In the genomic region with DNA sequence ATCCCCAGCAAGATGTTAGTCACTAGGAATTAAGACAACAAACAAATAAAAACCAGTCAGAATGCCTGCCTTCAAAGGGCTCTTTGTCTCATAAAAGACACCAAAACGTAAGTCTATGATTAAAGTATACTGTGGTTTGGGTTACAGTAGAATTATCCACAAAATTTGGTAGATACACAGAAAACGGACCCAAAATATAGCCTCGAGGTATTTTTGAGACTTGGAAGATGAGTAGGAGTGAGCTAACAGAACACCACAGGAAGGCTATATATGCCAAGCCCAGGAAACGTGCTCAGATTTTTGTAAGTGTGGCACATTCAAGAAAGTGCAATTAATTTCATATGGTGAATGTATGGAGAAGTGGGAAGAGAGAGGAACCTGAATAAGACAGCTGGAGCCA, we compare ENCODE assay signal across 23 cellular contexts.
"Had no signal": no experiment of that assay in that cellular context is flagged by ENCODE, and none has a peak within 500 bp of the region (broad histone marks: within the 10 kb centered on the region; RNA-seq: fewer than 3 reads in every experiment).

No MANE protein-coding gene starts in this region.

- DNase-seq: dermis blood vessel endothelial cell; effector memory CD4-positive, alpha-beta T cell; gastrocnemius medialis; head of caudate nucleus; left cardiac atrium; left lung; mesenchymal stem cell; mucosa of descending colon; naive B cell; stimulated activated CD4-positive, alpha-beta T cell treated with anti-CD3 and anti-CD28 coated beads, Interleukin-2, amount 100 ng/mL, for 24 hours; stimulated activated CD4-positive, alpha-beta T cell treated with anti-CD3 and anti-CD28 coated beads, Interleukin-4, amount 100 ng/mL, for 4 hours; stimulated activated naive CD8-positive, alpha-beta T cell treated with anti-CD3 and anti-CD28 coated beads, Interleukin-15, Interleukin-2, amounts not matched to agents 100 U/mL and 50 U/mL, for 24 hours; substantia nigra; testis; tibial artery had no signal

- H3K4me3 ChIP-seq: coronary artery, gastrocnemius medialis, hepatocyte, left lung, mucosa of descending colon, right atrium auricular region, testis, tibial artery had no signal

- ATAC-seq: gastrocnemius medialis; left cardiac atrium; left lung; mucosa of descending colon; natural killer cell treated with Interleukin-12 subunit alpha and Interleukin-12 subunit beta and Interleukin-15 and Interleukin-18, amount 100 ng/mL, for 72 hours; sciatic nerve; stimulated activated memory B cell treated with anti-CD40 and anti-IgM and Interleukin-4, amounts not matched to agents 10 μg/mL and 1 μg/mL and 100 μg/mL, for 72 hours; stimulated activated naive CD8-positive, alpha-beta T cell treated with anti-CD3 and anti-CD28 coated beads, Interleukin-15, Interleukin-2, amounts not matched to agents 100 U/mL and 50 U/mL, for 24 hours had no signal

- H3K9me3 ChIP-seq: gastrocnemius medialis, mucosa of descending colon, neutrophil, right atrium auricular region, testis had no signal

- H3K27me3 ChIP-seq: gastrocnemius medialis, hepatocyte, left lung, neutrophil, right atrium auricular region, testis, tibial artery had no signal

- H3K36me3 ChIP-seq: gastrocnemius medialis, left lung, neutrophil, right atrium auricular region, tibial artery had no signal

- H3K27ac ChIP-seq: coronary artery, gastrocnemius medialis, hepatocyte, left lung, neutrophil, parathyroid adenoma, right atrium auricular region, testis, tibial artery had no signal

- H3K4me1 ChIP-seq: gastrocnemius medialis, left lung, parathyroid adenoma, right atrium auricular region, testis, tibial artery had no signal

- H3K79me2 ChIP-seq: hepatocyte, parathyroid adenoma had no signal

- H3K9ac ChIP-seq: parathyroid adenoma had no signal

- H3K4me2 ChIP-seq: hepatocyte had no signal

- H2AFZ ChIP-seq: hepatocyte, parathyroid adenoma had no signal
